11 cellular contexts compared by ENCODE assay signal in genomic region chr11:81987829-81988472, GRCh38.
DNase-seq lines count a peak whose midpoint lies in the region; ATAC-seq, FAIRE-seq and TF ChIP-seq lines count a peak whose summit lies in the region.
"Had no signal": no experiment of that assay in that cellular context is flagged by ENCODE, and none has a peak within 500 bp of the region (broad histone marks: within the 10 kb centered on the region; RNA-seq: fewer than 3 reads in every experiment).

No MANE protein-coding gene starts in this region.

- H3K4me3 ChIP-seq in left ventricle myocardium inferior (no peak overlapping the region), fibroblast of lung (replicated peaks in 1 of 4; ENCODE audit: control extremely low read depth in 1 of 4, insufficient read depth in 1 of 4, low read depth in 3 of 4, low read length in 4 of 4) (no peak overlapping the region)

- TF ChIP-seq CTCF in left ventricle myocardium inferior (IDR thresholded peaks at IDR 0.05; ENCODE audit: borderline replicate concordance) (no peak), fibroblast of lung (conservative IDR thresholded peaks at IDR 0.05 in 1 of 2, IDR thresholded peaks at IDR 0.05 in 1 of 2; ENCODE audit: low read depth in 1 of 2, low read length in 2 of 2) (no peak)

- DNase-seq in left cardiac atrium (peak; percentile 42), left ventricle myocardium inferior (no peak), fibroblast of lung (ENCODE audit: low read depth in 2 of 2) (peak; percentile 35 to 80), urothelium cell line (ENCODE audit: low spot score) (no peak), DMS 273 (lab: John Stamatoyannopoulos, UW; ENCODE audit: unreplicated experiment) (no peak)
- DNase-seq in central memory CD4-positive, alpha-beta T cell: no peak
- no peak for DNase-seq in activated CD8-positive, alpha-beta memory T cell treated with anti-CD3 and anti-CD28 coated beads, Interleukin-2, amount 50 U/mL, for 4 hours
- DNase-seq: activated B cell treated with CpG ODN at 0.5 μM for 24 hours, NCI-H446 treated with DMSO at 0.1 percent for 48 hours had no signal

- H3K36me3 ChIP-seq in left ventricle myocardium inferior (no peaks in the 10 kb centered on the region), fibroblast of lung (ENCODE audit: control insufficient read depth, insufficient read depth, low read length) (no peaks in the 10 kb centered on the region)

- H3K4me2 ChIP-seq in fibroblast of lung (ENCODE audit: extremely low read depth, insufficient read depth, low read length): no peak overlapping the region

- no peaks in the 10 kb centered on the region for H4K20me1 ChIP-seq in fibroblast of lung (ENCODE audit: control insufficient read depth, extremely low read depth, insufficient read depth, low read length)

- H3K9me3 ChIP-seq in left ventricle myocardium inferior (replicated peaks): peaks cover 42% of the 10 kb centered on the region
- H3K9me3 ChIP-seq in fibroblast of lung (ENCODE audit: control insufficient read depth, insufficient read depth, low read depth, low read length): no peaks in the 10 kb centered on the region

- H3K9ac ChIP-seq in fibroblast of lung (ENCODE audit: insufficient read depth, low read length): no peak overlapping the region

- H2AFZ ChIP-seq in fibroblast of lung (ENCODE audit: low read length): no peak overlapping the region

- H3K4me1 ChIP-seq in left ventricle myocardium inferior (no peaks in the 10 kb centered on the region), fibroblast of lung (ENCODE audit: control insufficient read depth, extremely low read depth, insufficient read depth, low read length) (no peaks in the 10 kb centered on the region)

- H3K27ac ChIP-seq in left ventricle myocardium inferior (replicated peaks): no peak overlapping the region
- H3K27ac ChIP-seq in fibroblast of lung (ENCODE audit: insufficient read depth, low read length): no peak overlapping the region
- H3K27ac ChIP-seq: HL-60 had no signal

- H3K27me3 ChIP-seq in left ventricle myocardium inferior (ENCODE audit: low read depth) (no peaks in the 10 kb centered on the region), fibroblast of lung (ENCODE audit: control insufficient read depth, insufficient read depth, low read length) (no peaks in the 10 kb centered on the region)

- H3K79me2 ChIP-seq in fibroblast of lung (ENCODE audit: control insufficient read depth, insufficient read depth, low read length): no peaks in the 10 kb centered on the region

- FAIRE-seq in urothelium cell line (lab: Jason Lieb, UNC): peak; percentile 48

- intact Hi-C loops in left cardiac atrium (cut with DNase I) (no loop called here), left ventricle myocardium inferior (cut with micrococcal nuclease) (no loop called here)

- ATAC-seq in left cardiac atrium: peak; percentile 79 to 96
- peak; percentile 94 for ATAC-seq in HG03442 (IDR thresholded peaks at IDR 0.05; ENCODE audit: unreplicated experiment)

Comparison
In these comparisons a context has a peak if more than half of its experiments do, and no peak if none do; other contexts are left out.
1. DNase-seq: peak in left cardiac atrium (single experiment) and fibroblast of lung (2 of 2); none in left ventricle myocardium inferior (single experiment), urothelium cell line (single experiment), central memory CD4-positive, alpha-beta T cell (single experiment), activated CD8-positive, alpha-beta memory T cell treated with anti-CD3 and anti-CD28 coated beads, Interleukin-2, amount 50 U/mL, for 4 hours (single experiment) and DMS 273 (single experiment).